Comparison of ENCODE assay signal across 8 cellular contexts in the genomic region with DNA sequence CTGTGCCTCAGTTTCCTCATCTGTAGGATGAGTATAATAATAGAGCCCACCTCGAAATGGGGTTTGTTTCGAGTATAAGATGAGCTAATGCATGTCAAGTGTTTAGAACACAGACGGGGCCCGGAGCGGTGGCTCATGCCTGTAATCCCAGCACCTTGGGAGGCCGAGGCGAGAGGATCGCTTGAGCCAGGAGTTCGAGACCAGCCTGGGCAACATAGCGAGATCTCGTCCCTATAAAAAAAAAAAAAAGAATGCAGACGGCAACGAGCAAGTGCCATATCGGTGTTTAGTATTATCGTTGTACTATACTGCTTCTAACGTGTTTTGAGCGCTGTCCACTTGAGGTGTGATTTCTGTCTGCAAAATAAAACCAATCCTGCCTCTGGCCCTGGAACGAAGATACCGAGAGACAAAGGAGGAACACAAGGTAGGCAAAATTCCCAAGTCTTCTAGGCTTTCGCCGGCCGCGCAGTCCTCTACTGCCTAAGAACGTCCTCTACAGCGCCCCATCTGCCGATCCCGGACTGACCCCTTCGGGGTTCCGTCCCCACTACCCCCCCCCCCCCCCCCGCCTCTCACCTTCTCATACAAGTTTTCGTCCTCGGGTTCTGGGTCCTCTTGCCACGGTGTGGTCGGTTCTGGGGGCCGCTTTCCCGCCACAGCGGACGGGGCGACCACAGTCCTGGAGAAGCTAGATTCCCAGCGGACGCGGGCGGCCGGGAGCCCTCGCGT. TPM values are rescaled to one million over a fixed set of nuclear protein-coding genes. Genes with fewer than 3 reads are reported as not detected.
DNase-seq lines count a peak whose midpoint lies in the region; ATAC-seq, FAIRE-seq and TF ChIP-seq lines count a peak whose summit lies in the region.

No MANE protein-coding gene starts in this region.

- ATAC-seq in GM19452 (IDR thresholded peaks at IDR 0.05; ENCODE audit: unreplicated experiment) (peak; percentile 10), WTC11 (no peak), HG03135 (IDR thresholded peaks at IDR 0.05; ENCODE audit: unreplicated experiment) (no peak)
- peak; percentile 2 to 8 for ATAC-seq in naive thymus-derived CD8-positive, alpha-beta T cell

- H3K36me3 Mint-ChIP-seq in WTC11, result peaks cover 18% of the 10 kb centered on the region
- peaks cover 7 to 27% (median 15%) of the 10 kb centered on the region in 3 donors for H3K36me3 Mint-ChIP-seq in naive thymus-derived CD8-positive, alpha-beta T cell

- POLR2A ChIA-PET in WTC11 (lab: Charles Lee), result interaction anchor here (0.7 to 1.7 kb wide), 4 partner anchors 15 to 338 kb away, joined by 3 to 9 read pairs (median 4); no protein-coding TSS in a partner anchor
- POLR2A ChIA-PET in naive thymus-derived CD8-positive, alpha-beta T cell (lab: Charles Lee), result interaction anchor here (0.6 to 2.7 kb wide), 10 partner anchors 9 to 1591 kb away, joined by 3 to 24 read pairs (median 8); a partner anchor contains a TSS

- CTCF ChIA-PET in WTC11 (lab: Charles Lee), result interaction anchor here (0.6 to 1.2 kb wide), 9 partner anchors 14 to 380 kb away, joined by 3 to 7 read pairs (median 4); no protein-coding TSS in a partner anchor

- peak overlapping the region; percentile 85 for H3K4me3 ChIP-seq in Jurkat, Clone E6-1 (ENCODE audit: low read length)

- H3K4me1 Mint-ChIP-seq in WTC11, result peaks cover 16% of the 10 kb centered on the region
- peaks cover 19 to 39% (median 34%) of the 10 kb centered on the region in 4 donors for H3K4me1 Mint-ChIP-seq in naive thymus-derived CD8-positive, alpha-beta T cell

- no peaks in the 10 kb centered on the region for H3K27me3 Mint-ChIP-seq in WTC11 (ENCODE audit: low read depth)
- H3K27me3 Mint-ChIP-seq in naive thymus-derived CD8-positive, alpha-beta T cell, result no peaks in the 10 kb centered on the region

- no peaks in the 10 kb centered on the region for H3K9me3 Mint-ChIP-seq in WTC11
- peaks cover 0 to 8% (median 0%) of the 10 kb centered on the region in 9 donors for H3K9me3 Mint-ChIP-seq in naive thymus-derived CD8-positive, alpha-beta T cell

- peak overlapping the region; percentile 98 for H3K4me3 Mint-ChIP-seq in WTC11
- H3K4me3 Mint-ChIP-seq in naive thymus-derived CD8-positive, alpha-beta T cell, result peak overlapping the region; percentile 93 to 99 (median 96)

- no peak for TF ChIP-seq CTCF in WTC11 (IDR thresholded peaks at IDR 0.05)

- FAIRE-seq in HTR-8/SVneo (lab: Jason Lieb, UNC), result no peak

- H3K27ac Mint-ChIP-seq in WTC11, result peak overlapping the region; percentile 93
- peak overlapping the region; percentile 94 to 98 (median 98) for H3K27ac Mint-ChIP-seq in naive thymus-derived CD8-positive, alpha-beta T cell

- DNase-seq in D341Med (ENCODE audit: low spot score) (peak; percentile 65), WTC11 (ENCODE audit: low spot score) (peak; percentile 18), fibroblast of peridontal ligament (ENCODE audit: extremely low read depth) (peak; percentile 32), HTR-8/SVneo (ENCODE audit: insufficient read length, low spot score) (no peak)
- DNase-seq in Jurkat, Clone E6-1 (ENCODE audit: low read depth, low spot score), result no peak
- peak in 2 of 10 donors; percentile 5 to 30 for DNase-seq in naive thymus-derived CD8-positive, alpha-beta T cell

TF ChIP-seq in WTC11, 78 proteins besides CTCF, POLR2A, EP300 and RAD21 (continues in another document):
- TF ChIP-seq, protein P1, sequence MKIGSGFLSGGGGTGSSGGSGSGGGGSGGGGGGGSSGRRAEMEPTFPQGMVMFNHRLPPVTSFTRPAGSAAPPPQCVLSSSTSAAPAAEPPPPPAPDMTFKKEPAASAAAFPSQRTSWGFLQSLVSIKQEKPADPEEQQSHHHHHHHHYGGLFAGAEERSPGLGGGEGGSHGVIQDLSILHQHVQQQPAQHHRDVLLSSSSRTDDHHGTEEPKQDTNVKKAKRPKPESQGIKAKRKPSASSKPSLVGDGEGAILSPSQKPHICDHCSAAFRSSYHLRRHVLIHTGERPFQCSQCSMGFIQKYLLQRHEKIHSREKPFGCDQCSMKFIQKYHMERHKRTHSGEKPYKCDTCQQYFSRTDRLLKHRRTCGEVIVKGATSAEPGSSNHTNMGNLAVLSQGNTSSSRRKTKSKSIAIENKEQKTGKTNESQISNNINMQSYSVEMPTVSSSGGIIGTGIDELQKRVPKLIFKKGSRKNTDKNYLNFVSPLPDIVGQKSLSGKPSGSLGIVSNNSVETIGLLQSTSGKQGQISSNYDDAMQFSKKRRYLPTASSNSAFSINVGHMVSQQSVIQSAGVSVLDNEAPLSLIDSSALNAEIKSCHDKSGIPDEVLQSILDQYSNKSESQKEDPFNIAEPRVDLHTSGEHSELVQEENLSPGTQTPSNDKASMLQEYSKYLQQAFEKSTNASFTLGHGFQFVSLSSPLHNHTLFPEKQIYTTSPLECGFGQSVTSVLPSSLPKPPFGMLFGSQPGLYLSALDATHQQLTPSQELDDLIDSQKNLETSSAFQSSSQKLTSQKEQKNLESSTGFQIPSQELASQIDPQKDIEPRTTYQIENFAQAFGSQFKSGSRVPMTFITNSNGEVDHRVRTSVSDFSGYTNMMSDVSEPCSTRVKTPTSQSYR (CRISPR knock-in tag; IDR thresholded peaks at IDR 0.05), result no peak
- TF ChIP-seq, protein P2, sequence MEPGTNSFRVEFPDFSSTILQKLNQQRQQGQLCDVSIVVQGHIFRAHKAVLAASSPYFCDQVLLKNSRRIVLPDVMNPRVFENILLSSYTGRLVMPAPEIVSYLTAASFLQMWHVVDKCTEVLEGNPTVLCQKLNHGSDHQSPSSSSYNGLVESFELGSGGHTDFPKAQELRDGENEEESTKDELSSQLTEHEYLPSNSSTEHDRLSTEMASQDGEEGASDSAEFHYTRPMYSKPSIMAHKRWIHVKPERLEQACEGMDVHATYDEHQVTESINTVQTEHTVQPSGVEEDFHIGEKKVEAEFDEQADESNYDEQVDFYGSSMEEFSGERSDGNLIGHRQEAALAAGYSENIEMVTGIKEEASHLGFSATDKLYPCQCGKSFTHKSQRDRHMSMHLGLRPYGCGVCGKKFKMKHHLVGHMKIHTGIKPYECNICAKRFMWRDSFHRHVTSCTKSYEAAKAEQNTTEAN (CRISPR knock-in tag; IDR thresholded peaks at IDR 0.05), result no peak
- no peak for TF ChIP-seq EMX1 (CRISPR knock-in tag; IDR thresholded peaks at IDR 0.05)
- TF ChIP-seq SOX15 (CRISPR knock-in tag; IDR thresholded peaks at IDR 0.05), result no peak
- TF ChIP-seq JAZF1 (CRISPR knock-in tag; IDR thresholded peaks at IDR 0.05), result no peak
- TF ChIP-seq, protein P3, sequence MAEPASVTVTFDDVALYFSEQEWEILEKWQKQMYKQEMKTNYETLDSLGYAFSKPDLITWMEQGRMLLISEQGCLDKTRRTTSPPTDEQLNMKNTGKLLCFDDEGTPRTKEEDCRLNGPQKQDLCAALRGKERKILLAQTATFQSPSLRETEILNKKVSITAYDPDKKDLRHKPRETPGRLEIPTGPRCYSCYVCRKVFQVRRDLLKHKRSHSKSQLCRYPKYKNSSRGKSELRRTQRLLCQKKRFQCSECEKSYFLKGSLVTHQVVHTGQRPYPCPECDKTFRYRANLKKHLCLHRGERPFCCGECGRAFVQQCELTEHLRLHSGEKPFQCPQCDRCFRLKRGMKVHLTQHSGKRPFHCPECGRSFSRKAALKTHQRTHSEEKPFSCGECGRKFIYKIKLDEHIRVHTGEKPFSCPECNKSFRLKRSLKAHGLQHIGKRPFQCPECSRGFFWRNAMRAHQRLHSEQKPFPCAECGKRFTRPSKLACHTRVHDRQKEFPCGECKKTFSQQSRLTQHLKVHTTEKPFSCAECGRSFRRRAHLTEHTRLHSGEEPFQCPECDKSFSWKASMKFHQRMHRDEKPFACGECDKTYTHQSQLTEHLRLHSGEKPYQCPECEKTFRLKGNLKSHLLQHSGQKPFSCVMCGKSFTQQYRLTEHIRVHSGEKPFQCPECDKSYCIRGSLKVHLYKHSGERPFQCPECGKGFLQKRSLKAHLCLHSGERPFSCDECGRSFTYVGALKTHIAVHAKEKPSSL (CRISPR knock-in tag; conservative IDR thresholded peaks at IDR 0.05), result no peak
- TF ChIP-seq, protein P4, sequence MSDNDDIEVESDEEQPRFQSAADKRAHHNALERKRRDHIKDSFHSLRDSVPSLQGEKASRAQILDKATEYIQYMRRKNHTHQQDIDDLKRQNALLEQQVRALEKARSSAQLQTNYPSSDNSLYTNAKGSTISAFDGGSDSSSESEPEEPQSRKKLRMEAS (CRISPR knock-in tag; IDR thresholded peaks at IDR 0.05), result no peak
- no peak for TF ChIP-seq ZNF423 (CRISPR knock-in tag; IDR thresholded peaks at IDR 0.05)
- TF ChIP-seq, protein P5, sequence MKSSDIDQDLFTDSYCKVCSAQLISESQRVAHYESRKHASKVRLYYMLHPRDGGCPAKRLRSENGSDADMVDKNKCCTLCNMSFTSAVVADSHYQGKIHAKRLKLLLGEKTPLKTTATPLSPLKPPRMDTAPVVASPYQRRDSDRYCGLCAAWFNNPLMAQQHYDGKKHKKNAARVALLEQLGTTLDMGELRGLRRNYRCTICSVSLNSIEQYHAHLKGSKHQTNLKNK (CRISPR knock-in tag; IDR thresholded peaks at IDR 0.05), result no peak
- no peak for TF ChIP-seq ZNF121 (CRISPR knock-in tag; IDR thresholded peaks at IDR 0.05)
- TF ChIP-seq FOXP1 (CRISPR knock-in tag; IDR thresholded peaks at IDR 0.05; ENCODE audit: borderline replicate concordance), result no peak
- TF ChIP-seq, protein P6, sequence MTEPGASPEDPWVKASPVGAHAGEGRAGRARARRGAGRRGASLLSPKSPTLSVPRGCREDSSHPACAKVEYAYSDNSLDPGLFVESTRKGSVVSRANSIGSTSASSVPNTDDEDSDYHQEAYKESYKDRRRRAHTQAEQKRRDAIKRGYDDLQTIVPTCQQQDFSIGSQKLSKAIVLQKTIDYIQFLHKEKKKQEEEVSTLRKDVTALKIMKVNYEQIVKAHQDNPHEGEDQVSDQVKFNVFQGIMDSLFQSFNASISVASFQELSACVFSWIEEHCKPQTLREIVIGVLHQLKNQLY (CRISPR knock-in tag; IDR thresholded peaks at IDR 0.05), result no peak

RNA-seq across cellular contexts. Expression of a gene that starts 0.4 kb away (rescaled TPM):
- polyA plus RNA-seq in Jurkat, Clone E6-1 (2012; ENCODE audit: insufficient read depth, insufficient read length), result 211 TPM
- total RNA-seq in WTC11 (2021), result 105 to 110 TPM (median 106 TPM) in 3 replicates
- total RNA-seq in naive thymus-derived CD8-positive, alpha-beta T cell, result 10 to 100 TPM; 50.6 to 50.8 TPM
- 100 to 1,000 TPM; 171 to 185 (median 175) TPM for polyA plus RNA-seq in naive thymus-derived CD8-positive, alpha-beta T cell

RNA-seq across cellular contexts. Expression of a gene that starts 1.0 kb away (rescaled TPM):
- 65.6 TPM for polyA plus RNA-seq in Jurkat, Clone E6-1 (2012; ENCODE audit: insufficient read depth, insufficient read length)
- total RNA-seq in WTC11 (2021), result 65.6 to 66.1 TPM (median 65.8 TPM) in 3 replicates
- total RNA-seq in naive thymus-derived CD8-positive, alpha-beta T cell, result 10 to 100 TPM; 52.3 to 55.0 TPM
- 10 to 100 TPM; 17.6 to 39.2 (median 27.9) TPM for polyA plus RNA-seq in naive thymus-derived CD8-positive, alpha-beta T cell

RNA-seq across cellular contexts. Expression of a gene that starts 49.6 kb away (rescaled TPM):
- polyA plus RNA-seq in Jurkat, Clone E6-1 (2012; ENCODE audit: insufficient read depth, insufficient read length), result 280 TPM
- 379 to 392 TPM (median 383 TPM) in 3 replicates for total RNA-seq in WTC11 (2021)
- total RNA-seq in naive thymus-derived CD8-positive, alpha-beta T cell, result 100 to 1,000 TPM; 122 to 125 TPM
- polyA plus RNA-seq in naive thymus-derived CD8-positive, alpha-beta T cell, result 100 to 1,000 TPM; 156 to 176 (median 163) TPM

Comparison
In these comparisons a context has a peak if more than half of its experiments do, and no peak if none do; other contexts are left out.
1. DNase-seq: peak in D341Med (single experiment), WTC11 (single experiment) and fibroblast of peridontal ligament (single experiment); none in Jurkat, Clone E6-1 (single experiment) and HTR-8/SVneo (single experiment).
2. ATAC-seq: peak in GM19452 (single experiment) and naive thymus-derived CD8-positive, alpha-beta T cell (2 of 2); none in WTC11 (single experiment) and HG03135 (single experiment).